ENCODE assay signal across 22 cellular contexts in genomic region chr3:52349131-52349530, GRCh38.
"Had no signal": no experiment of that assay in that cellular context is flagged by ENCODE, and none has a peak within 500 bp of the region (broad histone marks: within the 10 kb centered on the region; RNA-seq: fewer than 3 reads in every experiment).

No MANE protein-coding gene starts in this region.

- H3K9me3 Mint-ChIP-seq: activated naive CD4-positive, alpha-beta T cell treated with anti-CD3 and anti-CD28 coated beads, Interleukin-2, amount 50 U/mL, for 24 hours; activated naive CD8-positive, alpha-beta T cell treated with anti-CD3 and anti-CD28 coated beads, Interleukin-2, amount 50 U/mL, for 24 hours; T-helper 1 cell treated with Interleukin-12 subunit alpha and Interleukin-12 subunit beta and Interleukin-4 antibody, amounts not matched to agents 30 μg/mL and 1 μg/mL, for 36 hours; WTC11 had no signal

- H3K4me3 Mint-ChIP-seq: activated CD8-positive, alpha-beta T cell treated with anti-CD3 and anti-CD28 coated beads, Interleukin-2, amount 10 ng/mL, durations not matched to agents 7 days and 5 days; activated naive CD4-positive, alpha-beta T cell treated with anti-CD3 and anti-CD28 coated beads, Interleukin-2, amount 50 U/mL, for 24 hours; activated naive CD8-positive, alpha-beta T cell treated with anti-CD3 and anti-CD28 coated beads, Interleukin-2, amount 50 U/mL, for 24 hours; T-helper 1 cell treated with Interleukin-12 subunit alpha and Interleukin-12 subunit beta and Interleukin-4 antibody, amounts not matched to agents 30 μg/mL and 1 μg/mL, for 36 hours; WTC11 had no signal

- ATAC-seq: activated CD8-positive, alpha-beta T cell treated with anti-CD3 and anti-CD28 coated beads, Interleukin-2, amount 10 ng/mL, durations not matched to agents 7 days and 5 days; activated naive CD8-positive, alpha-beta T cell treated with anti-CD3 and anti-CD28 coated beads, Interleukin-2, amount 50 U/mL, for 24 hours; WTC11 had no signal

- DNase-seq: activated CD4-positive, alpha-beta T cell treated with anti-CD3 and anti-CD28 coated beads for 48 hours; activated CD4-positive, alpha-beta T cell treated with anti-CD3 and anti-CD28 coated beads, Interleukin-2, amount 50 U/mL, for 4 hours; activated CD4-positive, CD25-positive, alpha-beta regulatory T cell treated with anti-CD3 and anti-CD28 coated beads, Interleukin-2, amount 50 U/mL, for 72 hours; activated CD8-positive, alpha-beta memory T cell treated with anti-CD3 and anti-CD28 coated beads, Interleukin-2, amount 50 U/mL, for 48 hours; activated CD8-positive, alpha-beta T cell treated with anti-CD3 and anti-CD28 coated beads, Interleukin-2, amount 10 ng/mL, durations not matched to agents 7 days and 5 days; activated naive CD8-positive, alpha-beta T cell treated with anti-CD3 and anti-CD28 coated beads, Interleukin-2, amount 50 U/mL, for 24 hours; activated T-cell treated with anti-CD3 and anti-CD28 coated beads, Interleukin-2, amount 50 U/mL, for 1 hour; amniotic stem cell; Kasumi-1; KBM-7; NCI-H1105 treated with DMSO at 0.1 percent for 48 hours; NCI-H1436 treated with DMSO at 0.1 percent for 48 hours; NCI-H2081; NCI-H446; NCI-H524; Peyer's patch; SHP77 treated with DMSO at 0.1 percent for 48 hours; T-helper 9 cell had no signal

- H3K27ac Mint-ChIP-seq: activated CD8-positive, alpha-beta T cell treated with anti-CD3 and anti-CD28 coated beads, Interleukin-2, amount 10 ng/mL, durations not matched to agents 7 days and 5 days; activated naive CD4-positive, alpha-beta T cell treated with anti-CD3 and anti-CD28 coated beads, Interleukin-2, amount 50 U/mL, for 24 hours; activated naive CD8-positive, alpha-beta T cell treated with anti-CD3 and anti-CD28 coated beads, Interleukin-2, amount 50 U/mL, for 24 hours had no signal

- H3K4me1 Mint-ChIP-seq: activated naive CD4-positive, alpha-beta T cell treated with anti-CD3 and anti-CD28 coated beads, Interleukin-2, amount 50 U/mL, for 24 hours; activated naive CD8-positive, alpha-beta T cell treated with anti-CD3 and anti-CD28 coated beads, Interleukin-2, amount 50 U/mL, for 24 hours; WTC11 had no signal

- H3K4me3 ChIP-seq: Peyer's patch had no signal

- H3K27me3 ChIP-seq: Peyer's patch had no signal

- H3K27ac ChIP-seq: Peyer's patch, RWPE1 had no signal

- H3K36me3 Mint-ChIP-seq: WTC11 had no signal

- H3K4me1 ChIP-seq: Peyer's patch had no signal

- H3K27me3 Mint-ChIP-seq: activated naive CD4-positive, alpha-beta T cell treated with anti-CD3 and anti-CD28 coated beads, Interleukin-2, amount 50 U/mL, for 24 hours; activated naive CD8-positive, alpha-beta T cell treated with anti-CD3 and anti-CD28 coated beads, Interleukin-2, amount 50 U/mL, for 24 hours had no signal

- H3K9me3 ChIP-seq: Peyer's patch had no signal
